In genomic region chr10:20596911-20597310, GRCh38 we compare ENCODE assay signal across 16 cellular contexts.
DNase-seq lines count a peak whose midpoint lies in the region; TF ChIP-seq lines count a peak whose summit lies in the region.
"Had no signal": no experiment of that assay in that cellular context is flagged by ENCODE, and none has a peak within 500 bp of the region (broad histone marks: within the 10 kb centered on the region; RNA-seq: fewer than 3 reads in every experiment).

No MANE protein-coding gene starts in this region.

- peak overlapping the region; percentile 89 for H3K27ac ChIP-seq in endodermal cell (ENCODE audit: low read depth, low read length)
- no peak overlapping the region for H3K27ac ChIP-seq in mammary epithelial cell (ENCODE audit: insufficient read depth, low read depth, low read length)
- H3K27ac ChIP-seq: BLaER1 treated with 17β-estradiol and CSF1 and Interleukin-3, amounts not matched to agents 10 nM and 100 nM; hepatocyte; vagina had no signal

- 81 to 84% methylated on average over 2 of the region's 2 CpGs for WGBS in endodermal cell (ENCODE audit: insufficient coverage in 1 of 2, insufficient read length in 1 of 2), 2 experiments
- WGBS in mammary epithelial cell (ENCODE audit: low coverage, missing lambda C conversion rate), result 97% methylated on average over 2 of the region's 2 CpGs

- no TSS peak for BruUV-seq in mammary epithelial cell (replicated peaks; lab: Mats Ljungman, UMichigan)

- CTCF ChIA-PET in mammary epithelial cell (lab: Charles Lee; ENCODE audit: low non-redundant PET), result interaction anchor here (0.6 kb wide), 1 partner anchor 18 kb away, joined by 6 read pairs; no protein-coding TSS in a partner anchor

- peak overlapping the region; percentile 0 for H3K27ac Mint-ChIP-seq in endodermal cell

- H3K9ac ChIP-seq in endodermal cell (ENCODE audit: extremely low read depth, low read length, poor library complexity, severe bottlenecking), result no peak overlapping the region
- H3K9ac ChIP-seq in mammary epithelial cell (ENCODE audit: insufficient read depth, low read length), result no peak overlapping the region
- H3K9ac ChIP-seq: BLaER1 treated with 17β-estradiol and CSF1 and Interleukin-3, amounts not matched to agents 10 nM and 100 nM had no signal

- no peak overlapping the region for H3K4me2 ChIP-seq in mammary epithelial cell (ENCODE audit: insufficient read depth, low read depth, low read length)
- H3K4me2 ChIP-seq: BLaER1 treated with 17β-estradiol and CSF1 and Interleukin-3, amounts not matched to agents 10 nM and 100 nM; hepatocyte had no signal

- dilution Hi-C loops in mammary epithelial cell (cut with HindIII; ENCODE audit: low sequenced_read_pairs), result no loop called here

- H4K20me1 ChIP-seq in mammary epithelial cell (ENCODE audit: insufficient read depth, low read length), result no peaks in the 10 kb centered on the region
- H4K20me1 ChIP-seq: BLaER1 treated with 17β-estradiol and CSF1 and Interleukin-3, amounts not matched to agents 10 nM and 100 nM had no signal

- no peaks in the 10 kb centered on the region for H3K79me2 ChIP-seq in mammary epithelial cell (ENCODE audit: insufficient read depth, low read length)
- H3K79me2 ChIP-seq: hepatocyte had no signal

- no peak overlapping the region for H2AFZ ChIP-seq in mammary epithelial cell (ENCODE audit: low read depth, low read length)
- H2AFZ ChIP-seq: hepatocyte had no signal

- H3K4me1 ChIP-seq in endodermal cell (ENCODE audit: control insufficient read depth, insufficient read depth, low read length), result no peaks in the 10 kb centered on the region
- peaks cover 9% of the 10 kb centered on the region for H3K4me1 ChIP-seq in mammary epithelial cell (ENCODE audit: insufficient read depth, low read length)

- H3K36me3 ChIP-seq in endodermal cell (ENCODE audit: control insufficient read depth, insufficient read depth, low read length) (no peaks in the 10 kb centered on the region), mammary epithelial cell (ENCODE audit: insufficient read depth, low read length) (no peaks in the 10 kb centered on the region)
- H3K36me3 ChIP-seq: BLaER1 treated with 17β-estradiol and CSF1 and Interleukin-3, amounts not matched to agents 10 nM and 100 nM; vagina had no signal

- H3K27me3 ChIP-seq in endodermal cell (ENCODE audit: control insufficient read depth, insufficient read depth, low read length, poor library complexity, severe bottlenecking) (no peaks in the 10 kb centered on the region), mammary epithelial cell (ENCODE audit: insufficient read depth, low read length) (no peaks in the 10 kb centered on the region)
- H3K27me3 ChIP-seq: BLaER1 treated with 17β-estradiol and CSF1 and Interleukin-3, amounts not matched to agents 10 nM and 100 nM; hepatocyte; vagina had no signal

- no peak overlapping the region for H3K4me3 Mint-ChIP-seq in endodermal cell

- no peak for TF ChIP-seq CTCF in endodermal cell (conservative IDR thresholded peaks at IDR 0.05)
- TF ChIP-seq CTCF in mammary epithelial cell (conservative IDR thresholded peaks at IDR 0.05 in 1 of 2, IDR thresholded peaks at IDR 0.05 in 1 of 2; ENCODE audit: extremely low read depth in 1 of 2, insufficient read depth in 1 of 2, low read depth in 1 of 2, low read length in 2 of 2), result no peak

- peaks cover 11% of the 10 kb centered on the region for H3K4me1 Mint-ChIP-seq in endodermal cell

- DNase-seq in NCI-H226 (peak; percentile 45), endodermal cell (no peak), iris pigment epithelial cell (ENCODE audit: low read depth) (peak; percentile 36), skeletal muscle cell (ENCODE audit: low read depth) (peak; percentile 41), NCI-H774 (lab: John Stamatoyannopoulos, UW) (no peak), mammary epithelial cell (no peak), amniotic stem cell (lab: John Stamatoyannopoulos, UW) (no peak)
- no peak for DNase-seq in central memory CD4-positive, alpha-beta T cell
- DNase-seq: activated gamma-delta T cell treated with Interleukin-2 at 50 U/mL for 16 hours; caudate nucleus; midbrain; NK-92 treated with Interleukin-12 subunit alpha and Interleukin-12 subunit beta, amount 100 ng/mL, for 24 hours; stimulated activated CD4-positive, alpha-beta T cell treated with anti-CD3 and anti-CD28 coated beads, Interleukin-4, amount 100 ng/mL, for 24 hours had no signal

- intact Hi-C loops in mammary epithelial cell (cut with micrococcal nuclease), result no loop called here

- no peaks in the 10 kb centered on the region for H3K27me3 Mint-ChIP-seq in endodermal cell (ENCODE audit: insufficient read depth)

- H3K4me3 ChIP-seq in endodermal cell (ENCODE audit: low read length), result no peak overlapping the region
- H3K4me3 ChIP-seq in skeletal muscle cell (ENCODE audit: low read depth, low read length), result no peak overlapping the region
- H3K4me3 ChIP-seq in mammary epithelial cell (replicated peaks in 1 of 3; ENCODE audit: insufficient read depth in 1 of 3, low read depth in 2 of 3, low read length in 3 of 3), result no peak overlapping the region
- H3K4me3 ChIP-seq: BLaER1 treated with 17β-estradiol and CSF1 and Interleukin-3, amounts not matched to agents 10 nM and 100 nM; hepatocyte; vagina had no signal

- no peaks in the 10 kb centered on the region for H3K9me3 Mint-ChIP-seq in endodermal cell

- no peaks in the 10 kb centered on the region for H3K9me3 ChIP-seq in endodermal cell (ENCODE audit: control insufficient read depth, low read length)
- no peaks in the 10 kb centered on the region for H3K9me3 ChIP-seq in mammary epithelial cell (replicated peaks; ENCODE audit: insufficient read depth, low read length)
- H3K9me3 ChIP-seq: BLaER1 treated with 17β-estradiol and CSF1 and Interleukin-3, amounts not matched to agents 10 nM and 100 nM; vagina had no signal

- H3K36me3 Mint-ChIP-seq in endodermal cell (ENCODE audit: low read depth), result no peaks in the 10 kb centered on the region

- in situ Hi-C loops in mammary epithelial cell (cut with MboI; ENCODE audit: low sequenced_read_pairs in 2 of 2), result no loop called here

Comparison
In these comparisons a context has a peak if more than half of its experiments do, and no peak if none do; other contexts are left out.
1. DNase-seq: peak in NCI-H226 (single experiment), iris pigment epithelial cell (single experiment) and skeletal muscle cell (single experiment); none in endodermal cell (single experiment), NCI-H774 (single experiment), mammary epithelial cell (single experiment), amniotic stem cell (single experiment) and central memory CD4-positive, alpha-beta T cell (single experiment).